ENCODE assay signal across 8 cellular contexts in the genomic region with DNA sequence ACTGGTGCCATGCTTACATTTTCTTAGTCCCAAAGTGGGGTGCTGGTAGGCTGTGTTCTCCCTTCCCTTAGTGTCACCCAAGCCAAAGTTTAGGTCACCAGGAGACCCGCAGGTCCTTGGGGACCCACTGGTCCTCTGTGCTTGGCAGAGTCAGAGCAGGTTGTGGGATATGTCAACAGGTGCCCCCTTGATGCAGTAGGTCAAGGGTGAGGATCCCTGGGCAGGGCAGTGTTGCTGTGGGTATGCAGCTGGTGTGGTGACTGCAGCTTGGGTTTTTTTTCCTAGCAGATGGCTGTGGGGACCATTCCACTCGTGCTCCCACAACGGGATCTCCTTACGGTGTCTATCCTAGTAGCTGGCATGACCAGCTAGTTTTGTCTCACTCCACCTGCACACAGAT.
"Had no signal": no experiment of that assay in that cellular context is flagged by ENCODE, and none has a peak within 500 bp of the region (broad histone marks: within the 10 kb centered on the region; RNA-seq: fewer than 3 reads in every experiment).

No MANE protein-coding gene starts in this region.

- H3K4me3 Mint-ChIP-seq: H9, HFFc6, IgD-negative memory B cell had no signal

- H3K9me3 Mint-ChIP-seq: HFFc6 had no signal

- DNase-seq: GOT3, H9, HCEC 1CT, HFFc6, KG1 had no signal

- H3K27me3 Mint-ChIP-seq: IgD-negative memory B cell had no signal

- H3K27ac ChIP-seq: HL-60 had no signal

- ATAC-seq: HepG2 had no signal

- H3K27ac Mint-ChIP-seq: HFFc6, IgD-negative memory B cell had no signal
